17 cellular contexts compared by ENCODE assay signal in the genomic region with DNA sequence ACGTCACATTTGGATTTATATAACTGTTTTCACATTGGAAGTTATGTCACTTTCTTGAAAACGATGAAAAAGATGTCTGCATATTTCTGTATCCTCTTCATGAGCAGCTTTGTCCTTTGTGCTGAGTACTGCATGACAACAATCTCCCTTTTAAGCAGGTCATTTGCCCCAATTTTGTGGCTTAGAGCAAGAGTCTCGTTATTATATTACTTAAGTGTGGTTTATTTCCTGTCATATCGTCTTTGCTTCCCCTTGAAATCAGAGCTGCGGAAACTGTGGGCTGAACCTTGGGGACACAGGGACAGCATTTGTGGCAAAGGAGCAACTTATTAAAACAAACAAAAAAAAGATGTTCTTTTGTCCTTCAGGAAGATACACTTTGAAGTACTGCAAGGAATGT.
"Had no signal": no experiment of that assay in that cellular context is flagged by ENCODE, and none has a peak within 500 bp of the region (broad histone marks: within the 10 kb centered on the region; RNA-seq: fewer than 3 reads in every experiment).

No MANE protein-coding gene starts in this region.

- ATAC-seq: gastrocnemius medialis, left ventricle myocardium superior, natural killer cell, T-helper 17 cell, upper lobe of right lung had no signal

- DNase-seq: activated CD4-positive, alpha-beta T cell treated with anti-CD3 and anti-CD28 coated beads for 4 hours; activated CD4-positive, alpha-beta T cell treated with anti-CD3 and anti-CD28 coated beads, Interleukin-2, amount 50 U/mL, for 48 hours; activated CD4-positive, CD25-positive, alpha-beta regulatory T cell; activated naive CD4-positive, alpha-beta T cell treated with Interleukin-2 at 50 U/mL for 16 hours; activated naive CD8-positive, alpha-beta T cell treated with anti-CD3 and anti-CD28 coated beads, Interleukin-2, amount 10 ng/mL, durations not matched to agents 7 days and 5 days; activated T-cell treated with anti-CD3 and anti-CD28 coated beads, Interleukin-2, amount 50 U/mL, for 48 hours; cortex of kidney; gastrocnemius medialis; hippocampal formation; left ventricle myocardium superior; midbrain; natural killer cell; stimulated activated CD4-positive, alpha-beta T cell treated with anti-CD3 and anti-CD28 coated beads, Interleukin-2, amount 100 ng/mL, for 48 hours; stimulated activated CD8-positive, alpha-beta memory T cell treated with anti-CD3 and anti-CD28 coated beads, Interleukin-4, amount 100 ng/mL, for 48 hours; stimulated activated naive CD4-positive, alpha-beta T cell treated with Interleukin-2 at 50 U/mL for 16 hours; T-helper 17 cell; upper lobe of right lung had no signal

- H3K4me3 ChIP-seq: gastrocnemius medialis, upper lobe of right lung had no signal

- H3K27me3 ChIP-seq: gastrocnemius medialis, upper lobe of right lung had no signal

- H3K4me1 ChIP-seq: gastrocnemius medialis, upper lobe of right lung had no signal

- H3K36me3 ChIP-seq: gastrocnemius medialis, upper lobe of right lung had no signal

- H3K9me3 ChIP-seq: gastrocnemius medialis, upper lobe of right lung had no signal

- H3K27ac ChIP-seq: gastrocnemius medialis, upper lobe of right lung had no signal
